In genomic region chr7:150311711-150312110, GRCh38 we compare ENCODE assay signal across 1 cellular context.
TF ChIP-seq lines count a peak whose summit lies in the region.

No MANE protein-coding gene starts in this region.

TF ChIP-seq in K562, 482 proteins besides CTCF, POLR2A, EP300 and RAD21:
- TF ChIP-seq HES1 (IDR thresholded peaks at IDR 0.05; ENCODE audit: low read depth) = no peak
- TF ChIP-seq ZNF785 (CRISPR knock-in tag; IDR thresholded peaks at IDR 0.05) = no peak
- TF ChIP-seq CXXC5 (CRISPR knock-in tag; IDR thresholded peaks at IDR 0.05) = 0 out of 2 replicates have a peak, but pooled peaks have one; percentile 4
- TF ChIP-seq ZNF23 (CRISPR knock-in tag; IDR thresholded peaks at IDR 0.05) = no peak
- TF ChIP-seq ZNF583 (CRISPR knock-in tag; IDR thresholded peaks at IDR 0.05) = 0 out of 2 replicates have a peak, but pooled peaks have one; percentile 37
- TF ChIP-seq KAT7 (CRISPR knock-in tag; IDR thresholded peaks at IDR 0.05; ENCODE audit: borderline replicate concordance) = no peak
- peak; percentile 82; the same call in 1 of the 2 replicates for TF ChIP-seq SPI1 (IDR thresholded peaks at IDR 0.05; ENCODE audit: borderline replicate concordance, low read depth, low read length)
- peak; percentile 59 for TF ChIP-seq WHSC1 (IDR thresholded peaks at IDR 0.05; ENCODE audit: low read length)
- no peak for TF ChIP-seq FOXJ3 (CRISPR knock-in tag; IDR thresholded peaks at IDR 0.05)
- 0 out of 4 replicates have a peak, but pooled peaks of 1 of the 2 experiments have one; percentile 17 for TF ChIP-seq TEAD1 (CRISPR knock-in tag; IDR thresholded peaks at IDR 0.05)
- TF ChIP-seq, protein P1, sequence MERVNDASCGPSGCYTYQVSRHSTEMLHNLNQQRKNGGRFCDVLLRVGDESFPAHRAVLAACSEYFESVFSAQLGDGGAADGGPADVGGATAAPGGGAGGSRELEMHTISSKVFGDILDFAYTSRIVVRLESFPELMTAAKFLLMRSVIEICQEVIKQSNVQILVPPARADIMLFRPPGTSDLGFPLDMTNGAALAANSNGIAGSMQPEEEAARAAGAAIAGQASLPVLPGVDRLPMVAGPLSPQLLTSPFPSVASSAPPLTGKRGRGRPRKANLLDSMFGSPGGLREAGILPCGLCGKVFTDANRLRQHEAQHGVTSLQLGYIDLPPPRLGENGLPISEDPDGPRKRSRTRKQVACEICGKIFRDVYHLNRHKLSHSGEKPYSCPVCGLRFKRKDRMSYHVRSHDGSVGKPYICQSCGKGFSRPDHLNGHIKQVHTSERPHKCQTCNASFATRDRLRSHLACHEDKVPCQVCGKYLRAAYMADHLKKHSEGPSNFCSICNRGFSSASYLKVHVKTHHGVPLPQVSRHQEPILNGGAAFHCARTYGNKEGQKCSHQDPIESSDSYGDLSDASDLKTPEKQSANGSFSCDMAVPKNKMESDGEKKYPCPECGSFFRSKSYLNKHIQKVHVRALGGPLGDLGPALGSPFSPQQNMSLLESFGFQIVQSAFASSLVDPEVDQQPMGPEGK (CRISPR knock-in tag; IDR thresholded peaks at IDR 0.05; ENCODE audit: borderline replicate concordance) = no peak
TF ChIP-seq in K562: peak in this region for 5.
